Comparison of ENCODE assay signal across 9 cellular contexts in genomic region chr19:33906578-33907335, GRCh38.
DNase-seq lines count a peak whose midpoint lies in the region; ATAC-seq and TF ChIP-seq lines count a peak whose summit lies in the region.
"Had no signal": no experiment of that assay in that cellular context is flagged by ENCODE, and none has a peak within 500 bp of the region (broad histone marks: within the 10 kb centered on the region; RNA-seq: fewer than 3 reads in every experiment).

No MANE protein-coding gene starts in this region.

- ATAC-seq in RWPE2 (ENCODE audit: low read depth), result no peak
- ATAC-seq in gastroesophageal sphincter, result peak; percentile 12
- ATAC-seq in GM18873 (IDR thresholded peaks at IDR 0.05; ENCODE audit: low FRiP score, unreplicated experiment), result no peak
- no peak for ATAC-seq in HG02973 (IDR thresholded peaks at IDR 0.05; ENCODE audit: unreplicated experiment)

- H3K4me3 ChIP-seq in A673 (ENCODE audit: low read depth, low read length, poor library complexity, severe bottlenecking) (no peak overlapping the region), RWPE2 (ENCODE audit: severe bottlenecking) (peak overlapping the region; percentile 7), gastroesophageal sphincter (peak overlapping the region; percentile 9 to 61)

- 32% methylated on average over 4 of the region's 59 CpGs; no CpG with 5 or more reads in 1 of the 2 donors for WGBS in gastroesophageal sphincter (ENCODE audit: low coverage in 1 of 2), 2 donors

- peak; percentile 11 for DNase-seq in A673 (ENCODE audit: low spot score)
- no peak for DNase-seq in RWPE2 (ENCODE audit: low spot score)
- DNase-seq in neural crest cell (ENCODE audit: low read depth, low spot score), result no peak
- no peak for DNase-seq in NCI-H128 (lab: John Stamatoyannopoulos, UW; ENCODE audit: unreplicated experiment)
- DNase-seq in stimulated activated naive CD4-positive, alpha-beta T cell (lab: John Stamatoyannopoulos, UW), result no peak
- DNase-seq: BE2C had no signal

- H3K9me3 Mint-ChIP-seq in neural crest cell, result peaks cover 4% of the 10 kb centered on the region

- H3K27me3 Mint-ChIP-seq in neural crest cell (ENCODE audit: low read depth), result peaks cover 60% of the 10 kb centered on the region

- no TSS peak for BruUV-seq in A673 (replicated peaks; lab: Mats Ljungman, UMichigan)

- peaks cover 73% of the 10 kb centered on the region for H3K27me3 ChIP-seq in A673 (replicated peaks; ENCODE audit: insufficient read depth, low read depth, low read length, poor library complexity)
- no peaks in the 10 kb centered on the region for H3K27me3 ChIP-seq in RWPE2 (ENCODE audit: insufficient read depth, poor library complexity, severe bottlenecking)
- peaks cover 48% of the 10 kb centered on the region for H3K27me3 ChIP-seq in gastroesophageal sphincter

- H3K27ac ChIP-seq in A673 (ENCODE audit: low read depth, low read length, poor library complexity, severe bottlenecking), result no peak overlapping the region
- no peak overlapping the region for H3K27ac ChIP-seq in RWPE2 (ENCODE audit: poor library complexity, severe bottlenecking)
- H3K27ac ChIP-seq in gastroesophageal sphincter, result peak overlapping the region in 3 of 4 donors; percentile 71 to 78 (median 71)

- TF ChIP-seq CTCF in A673 (conservative IDR thresholded peaks at IDR 0.05; ENCODE audit: low read depth, low read length), result no peak
- no peak for TF ChIP-seq CTCF in RWPE2 (IDR thresholded peaks at IDR 0.05; ENCODE audit: poor library complexity, severe bottlenecking)
- no peak for TF ChIP-seq CTCF in gastroesophageal sphincter (IDR thresholded peaks at IDR 0.05)
- no peak for TF ChIP-seq CTCF in neural crest cell (conservative IDR thresholded peaks at IDR 0.05)

- no peak for TF ChIP-seq POLR2A in gastroesophageal sphincter (IDR thresholded peaks at IDR 0.05)

- peak overlapping the region; percentile 29 for H3K4me3 Mint-ChIP-seq in neural crest cell

- peaks cover 15% of the 10 kb centered on the region for H3K4me1 Mint-ChIP-seq in neural crest cell

- intact Hi-C loops in A673 (cut with micrococcal nuclease; ENCODE audit: unreplicated experiment), result no loop called here

- CTCF ChIA-PET in A673 (lab: Charles Lee), result no interaction called here

- H3K36me3 ChIP-seq in A673 (ENCODE audit: insufficient read depth, low read length, poor library complexity, severe bottlenecking) (no peaks in the 10 kb centered on the region), RWPE2 (ENCODE audit: low read depth) (no peaks in the 10 kb centered on the region), gastroesophageal sphincter (no peaks in the 10 kb centered on the region)
- H3K36me3 ChIP-seq: BE2C had no signal

- H3K9me3 ChIP-seq in A673 (ENCODE audit: low read depth, low read length, poor library complexity, severe bottlenecking) (no peaks in the 10 kb centered on the region), RWPE2 (ENCODE audit: severe bottlenecking) (no peaks in the 10 kb centered on the region), gastroesophageal sphincter (no peaks in the 10 kb centered on the region)
- H3K9me3 ChIP-seq: BE2C had no signal

- POLR2A ChIA-PET in A673 (lab: Charles Lee; ENCODE audit: low non-redundant PET), result no interaction called here

- no peak overlapping the region for H3K27ac Mint-ChIP-seq in neural crest cell (ENCODE audit: unreplicated experiment)

- no peak for TF ChIP-seq EP300 in gastroesophageal sphincter (IDR thresholded peaks at IDR 0.05)

- no peaks in the 10 kb centered on the region for H3K36me3 Mint-ChIP-seq in neural crest cell (ENCODE audit: low read depth)

- H3K4me1 ChIP-seq in A673 (ENCODE audit: insufficient read depth, low read length, poor library complexity, severe bottlenecking) (no peaks in the 10 kb centered on the region), RWPE2 (ENCODE audit: insufficient read depth, poor library complexity, severe bottlenecking) (no peaks in the 10 kb centered on the region), gastroesophageal sphincter (peaks cover 0 to 23% (median 5%) of the 10 kb centered on the region in 3 donors)
- H3K4me1 ChIP-seq: BE2C had no signal

Comparison
In these comparisons a context has a peak if more than half of its experiments do, and no peak if none do; other contexts are left out.
1. H3K27ac ChIP-seq: peak in gastroesophageal sphincter (3 of 4); none in A673 (single experiment) and RWPE2 (single experiment).